ENCODE assay signal across 8 cellular contexts in genomic region chr11:45147871-45148270, GRCh38. TPM values are rescaled to one million over a fixed set of nuclear protein-coding genes. Genes with fewer than 3 reads are reported as not detected.
DNase-seq lines count a peak whose midpoint lies in the region; ATAC-seq and TF ChIP-seq lines count a peak whose summit lies in the region.

No MANE protein-coding gene starts in this region.

- H3K4me1 ChIP-seq in H9 (ENCODE audit: insufficient read depth, low read length) (peaks cover 6% of the 10 kb centered on the region; the same call in 1 of the 2 replicates), iPS DF 6.9 (ENCODE audit: control insufficient read depth, insufficient read depth, low read length) (peaks cover 3% of the 10 kb centered on the region; the same call in 1 of the 2 replicates)

- no peak overlapping the region for H3K56ac ChIP-seq in H9 (ENCODE audit: insufficient read length, low read depth, low read length)

- TF ChIP-seq CTCF in H9 (conservative IDR thresholded peaks at IDR 0.05) = no peak
- no peak for TF ChIP-seq CTCF in activated CD8-positive, alpha-beta T cell treated with anti-CD3 and anti-CD28 coated beads for 36 hours (IDR thresholded peaks at IDR 0.05)

- H3K4me3 Mint-ChIP-seq in H9 = peak overlapping the region; percentile 78 to 91
- peak overlapping the region; percentile 81 for H3K4me3 Mint-ChIP-seq in activated CD8-positive, alpha-beta T cell treated with anti-CD3 and anti-CD28 coated beads for 36 hours

- no peak overlapping the region for H2BK20ac ChIP-seq in H9 (ENCODE audit: low read depth, low read length, poor library complexity, severe bottlenecking)

- WGBS in H9 (ENCODE audit: extremely low coverage, insufficient read length, low lambda C conversion rate) = no CpG with 5 or more reads among the region's 6 CpGs
- WGBS in iPS DF 6.9 (ENCODE audit: insufficient coverage, insufficient read length) = no CpG with 5 or more reads among the region's 6 CpGs

- peak overlapping the region; percentile 81 for H3K4me2 ChIP-seq in H9 (ENCODE audit: insufficient read depth, insufficient read length, low read length)

- no peak overlapping the region for H2BK120ac ChIP-seq in H9 (ENCODE audit: low read depth, low read length, poor library complexity, severe bottlenecking)

- no peak overlapping the region for H4K91ac ChIP-seq in H9 (ENCODE audit: insufficient read length, low read depth, low read length)

- peak overlapping the region; percentile 62; the same call in 1 of the 2 replicates for H3K14ac ChIP-seq in H9 (ENCODE audit: insufficient read depth, low read length)

- H4K8ac ChIP-seq in H9 (replicated peaks; ENCODE audit: insufficient read length, low read depth, low read length) = no peak overlapping the region

- POLR2A ChIA-PET in activated CD8-positive, alpha-beta T cell treated with anti-CD3 and anti-CD28 coated beads for 36 hours (lab: Charles Lee) = interaction anchor here (0.9 kb wide), 1 partner anchor 28 kb away, joined by 3 read pairs; no protein-coding TSS in a partner anchor

- CTCF ChIA-PET in activated CD8-positive, alpha-beta T cell treated with anti-CD3 and anti-CD28 coated beads for 36 hours (lab: Charles Lee) = no interaction called here

- H2BK5ac ChIP-seq in H9 (ENCODE audit: insufficient read length, low read length) = no peak overlapping the region

- no peak for ATAC-seq in activated CD8-positive, alpha-beta T cell treated with anti-CD3 and anti-CD28 coated beads for 36 hours
- ATAC-seq in HG02571 (IDR thresholded peaks at IDR 0.05; ENCODE audit: unreplicated experiment) (no peak), HG03280 (IDR thresholded peaks at IDR 0.05; ENCODE audit: unreplicated experiment) (no peak), HG02759 (IDR thresholded peaks at IDR 0.05; ENCODE audit: unreplicated experiment) (no peak), GM18870 (IDR thresholded peaks at IDR 0.05; ENCODE audit: unreplicated experiment) (no peak)

- peaks cover 13% of the 10 kb centered on the region for H3K23me2 ChIP-seq in H9 (ENCODE audit: insufficient read length, low read depth, low read length, poor library complexity, severe bottlenecking)

- H3K36me3 ChIP-seq in iPS DF 6.9 (ENCODE audit: control insufficient read depth, insufficient read depth, low read length) = no peaks in the 10 kb centered on the region

- H2BK15ac ChIP-seq in H9 (ENCODE audit: low read depth, low read length) = no peak overlapping the region

- H3K27me3 ChIP-seq in H9 (ENCODE audit: insufficient read depth, low read length) = no peaks in the 10 kb centered on the region; the same call in 1 of the 2 replicates
- peaks cover 3% of the 10 kb centered on the region; the same call in 1 of the 2 replicates for H3K27me3 ChIP-seq in iPS DF 6.9 (ENCODE audit: control insufficient read depth, insufficient read depth, low read length)

- H3K27ac Mint-ChIP-seq in H9 = peak overlapping the region in 2 of 3 experiments; percentile 34 to 86; a peak in 3 of 7 replicates
- peak overlapping the region; percentile 74 for H3K27ac Mint-ChIP-seq in activated CD8-positive, alpha-beta T cell treated with anti-CD3 and anti-CD28 coated beads for 36 hours

- no peaks in the 10 kb centered on the region for H3K9me3 ChIP-seq in H9 (ENCODE audit: control insufficient read depth, low read depth, low read length)
- H3K9me3 ChIP-seq in iPS DF 6.9 (ENCODE audit: control insufficient read depth, insufficient read depth, low read length) = no peaks in the 10 kb centered on the region

- peaks cover 7 to 14% (median 11%) of the 10 kb centered on the region in 3 experiments; a peak in 5 of 7 replicates for H3K36me3 Mint-ChIP-seq in H9 (ENCODE audit: insufficient read depth in 1 of 3, low read depth in 3 of 3)
- H3K36me3 Mint-ChIP-seq in activated CD8-positive, alpha-beta T cell treated with anti-CD3 and anti-CD28 coated beads for 36 hours (ENCODE audit: low read depth) = no peaks in the 10 kb centered on the region

- no peak overlapping the region for H4K5ac ChIP-seq in H9 (ENCODE audit: insufficient read length, low read depth, low read length)

- H3K18ac ChIP-seq in H9 (ENCODE audit: insufficient read length, low read depth, low read length) = no peak overlapping the region

- DNase-seq in H9 (no peak), iPS DF 6.9 (ENCODE audit: low read depth, low spot score) (no peak)
- no peak for DNase-seq in activated CD8-positive, alpha-beta T cell treated with anti-CD3 and anti-CD28 coated beads for 36 hours

- no peaks in the 10 kb centered on the region; the same call in 1 of the 2 replicates for H3K79me2 ChIP-seq in H9 (ENCODE audit: insufficient read depth, low read length)

- no peaks in the 10 kb centered on the region for H4K20me1 ChIP-seq in H9 (ENCODE audit: control insufficient read depth, insufficient read depth, insufficient read length)

- no peak overlapping the region for H3K23ac ChIP-seq in H9 (ENCODE audit: insufficient read length, low read depth, low read length)

- peaks cover 7% of the 10 kb centered on the region for H3K79me1 ChIP-seq in H9 (ENCODE audit: insufficient read depth, low read depth, low read length, poor library complexity, severe bottlenecking)

- H3K4me1 Mint-ChIP-seq in H9 = peaks cover 17 to 20% of the 10 kb centered on the region in 2 experiments
- H3K4me1 Mint-ChIP-seq in activated CD8-positive, alpha-beta T cell treated with anti-CD3 and anti-CD28 coated beads for 36 hours (ENCODE audit: low read depth) = peaks cover 16% of the 10 kb centered on the region

- intact Hi-C loops in activated CD8-positive, alpha-beta T cell treated with anti-CD3 and anti-CD28 coated beads for 36 hours (cut with micrococcal nuclease) = no loop called here

- no peak overlapping the region for H2AK5ac ChIP-seq in H9 (ENCODE audit: insufficient read length, low read length)

- H2BK12ac ChIP-seq in H9 (ENCODE audit: insufficient read length, low read depth, low read length) = no peak overlapping the region

- peaks cover 3 to 7% of the 10 kb centered on the region in 2 experiments; a peak in 3 of 5 replicates for H3K9me3 Mint-ChIP-seq in H9
- no peaks in the 10 kb centered on the region for H3K9me3 Mint-ChIP-seq in activated CD8-positive, alpha-beta T cell treated with anti-CD3 and anti-CD28 coated beads for 36 hours

- no peak overlapping the region for H2AFZ ChIP-seq in H9 (ENCODE audit: low read length)

- H3K9ac ChIP-seq in H9 (ENCODE audit: extremely low read depth, insufficient read length, low read length) = peak overlapping the region; percentile 12

- peak overlapping the region; percentile 55; the same call in 1 of the 2 replicates for H3K4me3 ChIP-seq in iPS DF 6.9 (ENCODE audit: low read length)
- H3K4me3 ChIP-seq in skin epidermis = peak overlapping the region; percentile 48 to 80 (median 67)

- H3K27me3 Mint-ChIP-seq in H9 (ENCODE audit: low read depth) = peaks cover 39% of the 10 kb centered on the region
- H3K27me3 Mint-ChIP-seq in activated CD8-positive, alpha-beta T cell treated with anti-CD3 and anti-CD28 coated beads for 36 hours = peaks cover 18% of the 10 kb centered on the region

- no peak overlapping the region for H3K4ac ChIP-seq in H9 (ENCODE audit: low read depth, low read length)

- no peak overlapping the region for H3T11ph ChIP-seq in H9 (ENCODE audit: low read length)

- no peak overlapping the region for H3K27ac ChIP-seq in H9 (ENCODE audit: insufficient read length, low read depth, low read length)
- no peak overlapping the region for H3K27ac ChIP-seq in iPS DF 6.9 (ENCODE audit: low read length)
- H3K27ac ChIP-seq in skin epidermis = peak overlapping the region in 16 of 21 experiments; percentile 60 to 99 (median 95)

RNA-seq across cellular contexts. Expression of gene PRDM11, which starts 1.4 kb away (rescaled TPM):
- 11.5 and 12.0 TPM in 2 replicates for total RNA-seq in H9 (2021)
- 1 to 10 TPM; 2.6 to 3.5 TPM for total RNA-seq in activated CD8-positive, alpha-beta T cell treated with anti-CD3 and anti-CD28 coated beads for 36 hours

Comparison
In these comparisons a context has a peak if more than half of its experiments do, and no peak if none do; other contexts are left out.
1. H3K27ac ChIP-seq: peak in skin epidermis (16 of 21); none in H9 (single experiment) and iPS DF 6.9 (single experiment).